In the genomic region with DNA sequence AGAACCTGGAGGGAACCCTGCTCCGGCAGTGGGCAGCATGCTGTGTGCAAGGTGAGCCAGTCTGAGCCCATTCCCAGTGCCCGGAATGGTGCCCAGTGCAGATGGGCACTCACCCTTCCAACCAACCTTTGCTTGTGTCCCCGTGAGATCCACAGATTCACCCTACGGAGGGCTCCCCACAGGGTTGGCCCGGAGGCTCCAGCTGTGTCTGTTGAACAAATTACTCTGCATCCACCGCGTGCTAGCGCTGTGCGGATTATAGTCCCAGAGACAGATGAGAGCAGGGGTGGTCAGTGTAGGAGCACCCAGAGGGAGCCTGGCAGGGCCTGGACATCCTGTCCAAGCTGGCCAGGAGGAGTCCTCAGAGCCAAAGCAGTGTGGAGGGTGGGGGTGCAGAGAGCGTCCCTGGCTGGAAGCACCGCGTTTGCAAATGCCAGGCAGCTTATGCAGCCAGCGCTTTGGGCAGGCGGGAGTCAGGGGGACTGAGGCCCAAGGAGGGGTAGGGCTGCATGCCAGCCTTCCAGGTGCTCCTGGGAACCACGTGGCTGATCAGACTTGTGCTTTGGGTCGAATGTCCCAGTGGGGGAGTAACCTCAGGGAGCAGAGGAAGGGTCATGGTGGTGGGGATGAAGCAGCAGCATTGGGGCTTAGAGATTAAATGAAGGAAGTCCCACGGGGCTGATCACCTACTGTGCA, we compare ENCODE assay signal across 13 cellular contexts.
DNase-seq lines count a peak whose midpoint lies in the region; ATAC-seq, FAIRE-seq and TF ChIP-seq lines count a peak whose summit lies in the region.
"Had no signal": no experiment of that assay in that cellular context is flagged by ENCODE, and none has a peak within 500 bp of the region (broad histone marks: within the 10 kb centered on the region; RNA-seq: fewer than 3 reads in every experiment).

No MANE protein-coding gene starts in this region.

- H3K79me2 ChIP-seq in K562 (ENCODE audit: control insufficient read depth, insufficient read depth, low read length): no peaks in the 10 kb centered on the region

- peak overlapping the region in 7 of 8 donors; percentile 68 to 90 (median 84) for H3K4me3 Mint-ChIP-seq in naive B cell

- no TSS peak for BruUV-seq in K562 (replicated peaks; lab: Mats Ljungman, UMichigan)

- TF ChIP-seq CTCF in right atrium auricular region (IDR thresholded peaks at IDR 0.05): no peak
- TF ChIP-seq CTCF in K562 (IDR thresholded peaks at IDR 0.05 in 2 of 3, conservative IDR thresholded peaks at IDR 0.05 in 1 of 3; ENCODE audit: insufficient read depth in 2 of 3, low read depth in 1 of 3, low read length in 3 of 3): no peak
- TF ChIP-seq CTCF in upper lobe of right lung (IDR thresholded peaks at IDR 0.05): no peak

- H3K4me3 ChIP-seq in right atrium auricular region: no peak overlapping the region
- no peak overlapping the region for H3K4me3 ChIP-seq in K562
- H3K4me3 ChIP-seq in upper lobe of right lung: no peak overlapping the region
- H3K4me3 ChIP-seq: PC-9 had no signal

- TF ChIP-seq POLR2A in K562 (conservative IDR thresholded peaks at IDR 0.05): no peak

- H3K36me3 ChIP-seq in right atrium auricular region (no peaks in the 10 kb centered on the region), K562 (ENCODE audit: control insufficient read depth, insufficient read depth, low read length) (no peaks in the 10 kb centered on the region), upper lobe of right lung (no peaks in the 10 kb centered on the region)

- H3K27me3 Mint-ChIP-seq in naive B cell: peaks cover 0 to 4% (median 0%) of the 10 kb centered on the region in 3 donors

- CTCF ChIA-PET in K562 (lab: Yijun Ruan, JAX; ENCODE audit: low intra/inter-chr PET ratio): interaction anchor here (0.6 kb wide), 1 partner anchor 131 kb away, joined by 3 read pairs; no protein-coding TSS in a partner anchor

- in situ Hi-C loops in K562 (cut with MboI): no loop called here

- H3K9ac ChIP-seq in K562 (ENCODE audit: insufficient read depth in 1 of 2, low read depth in 2 of 2, low read length in 2 of 2): no peak overlapping the region; a peak in 1 of 4 replicates

- no peak for ATAC-seq in Right ventricle myocardium inferior
- ATAC-seq in K562: no peak
- no peak for ATAC-seq in naive B cell (ENCODE audit: low read depth in 2 of 2)
- ATAC-seq in upper lobe of right lung: no peak
- ATAC-seq in GM21576 (IDR thresholded peaks at IDR 0.05; ENCODE audit: unreplicated experiment): no peak

- peak; percentile 64 for DNase-seq in Right ventricle myocardium inferior (ENCODE audit: missing footprints)
- no peak for DNase-seq in right atrium auricular region (ENCODE audit: low spot score)
- DNase-seq in K562 (ENCODE audit: extremely low read depth in 1 of 4, low spot score in 3 of 4): no peak
- DNase-seq in naive B cell: no peak
- peak; percentile 60 for DNase-seq in upper lobe of right lung
- no peak for DNase-seq in GM19240 (ENCODE audit: insufficient read length, low spot score)
- no peak for DNase-seq in Kasumi-1 (lab: John Stamatoyannopoulos, UW)
- DNase-seq: NCI-H1436, occipital lobe, PC-9, T1000 had no signal

- WGBS in K562 (ENCODE audit: insufficient coverage, low coverage, missing lambda C conversion rate): 8% methylated on average over 15 of the region's 17 CpGs

- H2AFZ ChIP-seq in K562 (ENCODE audit: low read depth, low read length): no peak overlapping the region
- H2AFZ ChIP-seq: PC-9 had no signal

- H3K9me3 ChIP-seq in right atrium auricular region (no peaks in the 10 kb centered on the region), K562 (replicated peaks; ENCODE audit: control insufficient read depth, insufficient read depth, low read depth, low read length) (no peaks in the 10 kb centered on the region), upper lobe of right lung (no peaks in the 10 kb centered on the region)

- H3K4me2 ChIP-seq in K562 (ENCODE audit: insufficient read depth, low read length): no peak overlapping the region
- H3K4me2 ChIP-seq: PC-9 had no signal

- H3K36me3 Mint-ChIP-seq in naive B cell: no peaks in the 10 kb centered on the region

- no peak for TF ChIP-seq RAD21 in K562 (CRISPR knock-in tag; conservative IDR thresholded peaks at IDR 0.05 in 1 of 2, IDR thresholded peaks at IDR 0.05 in 1 of 2)

- no peak for TF ChIP-seq EP300 in K562 (IDR thresholded peaks at IDR 0.05; ENCODE audit: low read length)

- intact Hi-C loops in Right ventricle myocardium inferior (cut with DNase I): loop anchor here (5.0 kb wide), 2 partner anchors 78 to 218 kb away; partner anchors contain the start of gene KCNQ1
- intact Hi-C loops in K562 (cut with micrococcal nuclease): no loop called here
- intact Hi-C loops in upper lobe of right lung (cut with DNase I): no loop called here

- H3K9me1 ChIP-seq in K562 (ENCODE audit: control insufficient read depth, insufficient read depth, low read length): no peaks in the 10 kb centered on the region

- POLR2A ChIA-PET in K562 (lab: Yijun Ruan, JAX): interaction anchor here (0.5 kb wide), 1 partner anchor 80 kb away, joined by 3 read pairs; no protein-coding TSS in a partner anchor

- H3K27ac ChIP-seq in right atrium auricular region (no peak overlapping the region), K562 (ENCODE audit: extremely low read depth, low read depth, low read length) (no peak overlapping the region), upper lobe of right lung (no peak overlapping the region)
- H3K27ac ChIP-seq: PC-9 had no signal

- FAIRE-seq in K562 (lab: Jason Lieb, UNC): no peak
- FAIRE-seq: endothelial cell of umbilical vein had no signal

- H4K20me1 ChIP-seq in K562 (replicated peaks; ENCODE audit: control insufficient read depth, insufficient read depth, low read length): peaks cover 7% of the 10 kb centered on the region

- peaks cover 27 to 41% (median 36%) of the 10 kb centered on the region in 3 donors for H3K4me1 Mint-ChIP-seq in naive B cell

- no peaks in the 10 kb centered on the region for H3K9me3 Mint-ChIP-seq in naive B cell

- H3K4me1 ChIP-seq in right atrium auricular region (peaks cover 0 to 31% of the 10 kb centered on the region in 2 donors), K562 (replicated peaks in 1 of 2; ENCODE audit: control insufficient read depth in 2 of 2, insufficient read depth in 2 of 2, low read length in 2 of 2) (peaks cover 0 to 50% of the 10 kb centered on the region in 2 experiments; a peak in 2 of 5 replicates), upper lobe of right lung (peaks cover 4% of the 10 kb centered on the region)

- H3K27me3 ChIP-seq in right atrium auricular region (no peaks in the 10 kb centered on the region), K562 (ENCODE audit: control insufficient read depth in 2 of 2, insufficient read depth in 2 of 2, low read length in 2 of 2) (peaks cover 20 to 83% of the 10 kb centered on the region in 2 experiments; a peak in 4 of 5 replicates), upper lobe of right lung (no peaks in the 10 kb centered on the region)

- H3K27ac Mint-ChIP-seq in naive B cell: peak overlapping the region in 4 of 6 donors; percentile 17 to 79 (median 57)

TF ChIP-seq in K562, 482 proteins besides CTCF, POLR2A, EP300 and RAD21:
- TF ChIP-seq MAFK (IDR thresholded peaks at IDR 0.05; ENCODE audit: low read length): no peak
- 0 out of 2 replicates have a peak, but pooled peaks have one; percentile 7 for TF ChIP-seq MAX (CRISPR knock-in tag; IDR thresholded peaks at IDR 0.05)
- TF ChIP-seq ZNF740 (CRISPR knock-in tag; IDR thresholded peaks at IDR 0.05): peak; percentile 40; the same call in 1 of the 2 replicates
- TF ChIP-seq ZNF740 (tag; IDR thresholded peaks at IDR 0.05): no peak

Comparison
In these comparisons a context has a peak if more than half of its experiments do, and no peak if none do; other contexts are left out.
1. DNase-seq: peak in Right ventricle myocardium inferior (single experiment) and upper lobe of right lung (single experiment); none in right atrium auricular region (single experiment), K562 (0 of 4), naive B cell (single experiment), GM19240 (single experiment) and Kasumi-1 (0 of 2).